1 cellular context compared by ENCODE assay signal in the genomic region with DNA sequence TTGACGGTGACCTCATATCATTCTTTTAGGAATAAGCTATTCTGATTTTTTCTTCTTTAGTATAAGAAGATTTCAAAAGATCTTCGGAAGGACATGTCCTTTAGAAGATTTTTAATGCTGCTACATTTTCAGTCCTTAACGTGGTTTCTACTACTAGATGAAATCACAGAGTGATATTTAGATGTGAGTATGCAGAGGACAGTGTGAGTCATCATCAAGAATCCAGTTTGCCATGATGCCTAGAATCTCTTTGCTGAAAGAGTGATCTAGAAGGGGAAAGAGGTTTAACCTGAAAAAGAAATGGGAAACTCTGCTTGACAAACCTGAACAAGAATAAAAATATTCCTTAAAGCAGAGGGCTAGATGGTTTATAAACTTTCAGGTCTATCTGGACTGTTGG.
TF ChIP-seq lines count a peak whose summit lies in the region.

No MANE protein-coding gene starts in this region.

TF ChIP-seq in GM23338, 12 proteins besides CTCF, POLR2A, EP300 and RAD21 (continued from another document):
- no peak for TF ChIP-seq STAT1 (IDR thresholded peaks at IDR 0.05; ENCODE audit: unreplicated experiment)
